1 cellular context compared by ENCODE assay signal in the genomic region with DNA sequence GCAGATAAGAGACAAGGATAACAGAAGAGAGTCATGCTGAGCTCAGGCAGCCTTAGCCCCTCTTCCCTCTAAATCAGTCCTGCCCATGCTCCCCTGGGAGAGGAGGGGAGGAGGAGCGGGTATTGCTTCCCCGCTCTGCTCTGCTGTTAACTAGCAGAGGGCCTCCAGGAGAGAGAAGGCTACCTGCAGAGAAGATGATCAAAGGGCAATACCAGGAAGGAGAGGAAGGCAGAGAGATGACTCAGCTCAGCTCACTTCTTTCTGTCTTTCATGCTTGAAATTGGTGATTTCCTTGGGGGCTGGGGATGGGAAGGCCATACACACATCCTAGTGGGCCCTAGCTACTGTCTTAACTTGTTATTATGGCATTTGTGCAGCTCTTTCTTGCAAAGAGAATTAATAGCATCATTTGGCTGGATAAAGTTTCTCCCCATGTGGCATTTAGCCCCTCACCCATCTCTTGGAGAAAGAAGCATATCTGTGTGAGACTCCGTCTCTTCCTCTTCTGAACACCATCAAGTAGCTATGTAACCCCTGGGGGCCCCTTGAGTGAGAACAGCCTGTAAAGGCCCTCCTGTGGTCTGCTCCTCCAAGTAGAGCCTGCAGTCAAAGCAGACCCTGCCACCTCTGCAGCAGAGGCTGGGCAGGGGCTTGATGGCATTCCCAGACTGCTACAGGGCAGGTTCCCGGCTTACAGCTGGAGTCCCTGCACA.
TF ChIP-seq lines count a peak whose summit lies in the region.

No MANE protein-coding gene starts in this region.

TF ChIP-seq in HEK293, 187 proteins besides CTCF, POLR2A, EP300 and RAD21 (continued from another document):
- TF ChIP-seq ZNF26 (tag by site-specific recombination; IDR thresholded peaks at IDR 0.05) = no peak
